ENCODE assay signal across 10 cellular contexts in the genomic region with DNA sequence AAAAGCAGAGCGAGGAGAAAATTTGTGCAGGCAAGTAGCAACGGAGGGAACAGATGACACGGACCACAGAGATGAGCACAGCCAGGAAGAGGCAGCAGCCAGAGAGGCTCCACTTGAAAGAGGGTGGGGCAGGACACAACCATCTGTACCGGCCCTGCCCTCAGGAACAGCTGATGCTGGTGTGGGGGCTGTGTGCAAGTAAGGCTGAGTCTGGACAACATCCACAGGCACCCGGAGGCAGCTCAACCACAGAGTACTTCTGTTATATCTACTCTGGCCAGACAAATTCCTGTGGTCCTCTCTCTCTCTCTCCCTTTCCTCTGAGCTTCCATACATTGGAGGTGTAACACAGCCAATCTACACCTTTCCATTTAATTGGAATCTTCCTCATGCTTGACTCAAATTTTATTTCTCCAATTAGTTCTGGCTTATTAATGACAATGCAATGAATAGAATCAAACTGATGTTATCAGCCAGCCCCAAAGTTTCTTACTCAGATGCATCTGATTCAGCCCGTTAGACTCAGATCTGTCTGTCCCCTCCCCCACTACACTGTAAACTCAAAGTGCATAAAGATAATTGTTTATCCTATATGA. TPM values are rescaled to one million over a fixed set of nuclear protein-coding genes. Genes with fewer than 3 reads are reported as not detected.
DNase-seq lines count a peak whose midpoint lies in the region; ATAC-seq and TF ChIP-seq lines count a peak whose summit lies in the region.
"Had no signal": no experiment of that assay in that cellular context is flagged by ENCODE, and none has a peak within 500 bp of the region (broad histone marks: within the 10 kb centered on the region; RNA-seq: fewer than 3 reads in every experiment).

No MANE protein-coding gene starts in this region.

- in situ Hi-C loops in brain microvascular endothelial cell (cut with HindIII; ENCODE audit: low pct_ligation_motif_present, low sequenced_read_pairs) = no loop called here

- peaks cover 2% of the 10 kb centered on the region for H3K4me1 Mint-ChIP-seq in activated naive CD8-positive, alpha-beta T cell treated with anti-CD3 and anti-CD28 coated beads, Interleukin-2, amount 10 ng/mL, durations not matched to agents 7 days and 5 days
- peaks cover under 1% of the 10 kb centered on the region for H3K4me1 Mint-ChIP-seq in activated naive CD8-positive, alpha-beta T cell treated with anti-CD3 and anti-CD28 coated beads for 36 hours

- peak overlapping the region; percentile 38 for H3K27ac Mint-ChIP-seq in activated naive CD8-positive, alpha-beta T cell treated with anti-CD3 and anti-CD28 coated beads, Interleukin-2, amount 10 ng/mL, durations not matched to agents 7 days and 5 days
- no peak overlapping the region for H3K27ac Mint-ChIP-seq in activated naive CD8-positive, alpha-beta T cell treated with anti-CD3 and anti-CD28 coated beads for 36 hours
- H3K27ac Mint-ChIP-seq: activated naive CD8-positive, alpha-beta T cell; B cell had no signal

- ATAC-seq in activated naive CD8-positive, alpha-beta T cell treated with anti-CD3 and anti-CD28 coated beads, Interleukin-2, amount 10 ng/mL, durations not matched to agents 7 days and 5 days (ENCODE audit: low read depth) = no peak
- no peak for ATAC-seq in stimulated activated naive CD8-positive, alpha-beta T cell treated with anti-CD3 and anti-CD28 coated beads, Interleukin-15, Interleukin-2, amounts not matched to agents 100 U/mL and 50 U/mL, for 24 hours

- H3K4me3 Mint-ChIP-seq in activated naive CD8-positive, alpha-beta T cell treated with anti-CD3 and anti-CD28 coated beads, Interleukin-2, amount 10 ng/mL, durations not matched to agents 7 days and 5 days = no peak overlapping the region
- H3K4me3 Mint-ChIP-seq in activated naive CD8-positive, alpha-beta T cell treated with anti-CD3 and anti-CD28 coated beads for 36 hours = no peak overlapping the region
- H3K4me3 Mint-ChIP-seq: activated naive CD8-positive, alpha-beta T cell; B cell had no signal

- H3K36me3 Mint-ChIP-seq in activated naive CD8-positive, alpha-beta T cell treated with anti-CD3 and anti-CD28 coated beads, Interleukin-2, amount 10 ng/mL, durations not matched to agents 7 days and 5 days = no peaks in the 10 kb centered on the region
- H3K36me3 Mint-ChIP-seq in activated naive CD8-positive, alpha-beta T cell treated with anti-CD3 and anti-CD28 coated beads for 36 hours = no peaks in the 10 kb centered on the region
- H3K36me3 Mint-ChIP-seq: activated naive CD8-positive, alpha-beta T cell had no signal

- H3K4me3 ChIP-seq in brain microvascular endothelial cell (ENCODE audit: low read depth, low read length) = peak overlapping the region; percentile 1
- H3K4me3 ChIP-seq in kidney epithelial cell (ENCODE audit: low read depth, low read length) = no peak overlapping the region

- POLR2A ChIA-PET in activated naive CD8-positive, alpha-beta T cell treated with anti-CD3 and anti-CD28 coated beads, Interleukin-2, amount 10 ng/mL, durations not matched to agents 7 days and 5 days (lab: Charles Lee) = no interaction called here

- TF ChIP-seq CTCF in brain microvascular endothelial cell (IDR thresholded peaks at IDR 0.05; ENCODE audit: low read depth, low read length, missing control alignments) = no peak
- TF ChIP-seq CTCF in kidney epithelial cell (IDR thresholded peaks at IDR 0.05; ENCODE audit: insufficient read depth, low read length, poor library complexity, severe bottlenecking) = no peak

- no peaks in the 10 kb centered on the region for H3K9me3 Mint-ChIP-seq in activated naive CD8-positive, alpha-beta T cell treated with anti-CD3 and anti-CD28 coated beads, Interleukin-2, amount 10 ng/mL, durations not matched to agents 7 days and 5 days
- no peaks in the 10 kb centered on the region for H3K9me3 Mint-ChIP-seq in activated naive CD8-positive, alpha-beta T cell treated with anti-CD3 and anti-CD28 coated beads for 36 hours

- H3K36me3 ChIP-seq in brain microvascular endothelial cell (replicated peaks) (no peaks in the 10 kb centered on the region), kidney epithelial cell (ENCODE audit: control insufficient read depth, insufficient read depth, low read length) (no peaks in the 10 kb centered on the region)

- peak overlapping the region; percentile 66 for H3K27ac ChIP-seq in brain microvascular endothelial cell

- no peaks in the 10 kb centered on the region for H3K27me3 ChIP-seq in brain microvascular endothelial cell (replicated peaks)
- H3K27me3 ChIP-seq in kidney epithelial cell (ENCODE audit: control insufficient read depth, insufficient read depth, low read length) = no peaks in the 10 kb centered on the region

- DNase-seq in activated naive CD8-positive, alpha-beta T cell treated with anti-CD3 and anti-CD28 coated beads, Interleukin-2, amount 10 ng/mL, durations not matched to agents 7 days and 5 days = no peak
- no peak for DNase-seq in activated naive CD8-positive, alpha-beta T cell treated with anti-CD3 and anti-CD28 coated beads for 36 hours
- DNase-seq in brain microvascular endothelial cell (peak; percentile 96), kidney epithelial cell (ENCODE audit: low read depth) (peak; percentile 43), NCI-H2029 treated with DMSO at 0.1 percent for 48 hours (lab: John Stamatoyannopoulos, UW) (no peak), NCI-H2081 treated with DMSO at 0.1 percent for 48 hours (lab: John Stamatoyannopoulos, UW) (no peak)
- DNase-seq in activated CD4-positive, alpha-beta T cell treated with anti-CD3 and anti-CD28 coated beads for 4 hours = no peak
- no peak for DNase-seq in stimulated activated naive CD8-positive, alpha-beta T cell treated with anti-CD3 and anti-CD28 coated beads, Interleukin-15, Interleukin-2, amounts not matched to agents 100 U/mL and 50 U/mL, for 24 hours

- peaks cover 56% of the 10 kb centered on the region for H3K27me3 Mint-ChIP-seq in activated naive CD8-positive, alpha-beta T cell treated with anti-CD3 and anti-CD28 coated beads, Interleukin-2, amount 10 ng/mL, durations not matched to agents 7 days and 5 days
- peaks cover 39% of the 10 kb centered on the region for H3K27me3 Mint-ChIP-seq in activated naive CD8-positive, alpha-beta T cell treated with anti-CD3 and anti-CD28 coated beads for 36 hours
- H3K27me3 Mint-ChIP-seq: B cell had no signal

RNA-seq across cellular contexts. Expression of a gene that starts 24.9 kb away (rescaled TPM):
- under 1 TPM; 0.30 to 0.54 TPM for total RNA-seq in activated naive CD8-positive, alpha-beta T cell treated with anti-CD3 and anti-CD28 coated beads, Interleukin-2, amount 10 ng/mL, durations not matched to agents 7 days and 5 days
- not detected for total RNA-seq in activated naive CD8-positive, alpha-beta T cell treated with anti-CD3 and anti-CD28 coated beads for 36 hours
- total RNA-seq in kidney epithelial cell = 23.3 and 30.9 TPM in 2 replicates

Comparison
In these comparisons a context has a peak if more than half of its experiments do, and no peak if none do; other contexts are left out.
1. DNase-seq: peak in brain microvascular endothelial cell (single experiment) and kidney epithelial cell (single experiment); none in activated naive CD8-positive, alpha-beta T cell treated with anti-CD3 and anti-CD28 coated beads, Interleukin-2, amount 10 ng/mL, durations not matched to agents 7 days and 5 days (single experiment), activated naive CD8-positive, alpha-beta T cell treated with anti-CD3 and anti-CD28 coated beads for 36 hours (single experiment), activated CD4-positive, alpha-beta T cell treated with anti-CD3 and anti-CD28 coated beads for 4 hours (0 of 2), NCI-H2029 treated with DMSO at 0.1 percent for 48 hours (single experiment), NCI-H2081 treated with DMSO at 0.1 percent for 48 hours (single experiment) and stimulated activated naive CD8-positive, alpha-beta T cell treated with anti-CD3 and anti-CD28 coated beads, Interleukin-15, Interleukin-2, amounts not matched to agents 100 U/mL and 50 U/mL, for 24 hours (single experiment).
2. RNA of a gene that starts 24.9 kb away (total RNA-seq): 23.3 to 30.9 TPM in kidney epithelial cell; 0.30 to 0.54 TPM in activated naive CD8-positive, alpha-beta T cell treated with anti-CD3 and anti-CD28 coated beads, Interleukin-2, amount 10 ng/mL, durations not matched to agents 7 days and 5 days and not detected in activated naive CD8-positive, alpha-beta T cell treated with anti-CD3 and anti-CD28 coated beads for 36 hours; every median in the first group is over 10 times any median in the second.